ENCODE assay signal across 13 cellular contexts in genomic region chr20:15317546-15318242, GRCh38.
DNase-seq lines count a peak whose midpoint lies in the region; ATAC-seq and TF ChIP-seq lines count a peak whose summit lies in the region.
"Had no signal": no experiment of that assay in that cellular context is flagged by ENCODE, and none has a peak within 500 bp of the region (broad histone marks: within the 10 kb centered on the region; RNA-seq: fewer than 3 reads in every experiment).

No MANE protein-coding gene starts in this region.

- DNase-seq in GM10266 (ENCODE audit: extremely low spot score) (peak; percentile 7), AG08395 (ENCODE audit: low spot score) (no peak), NCI-H345 (lab: John Stamatoyannopoulos, UW) (no peak), GM03348 (ENCODE audit: low spot score) (no peak)
- DNase-seq: colonic mucosa, mucosa of descending colon, NCI-H524 treated with DMSO at 0.1 percent for 48 hours, right lobe of liver had no signal

- H3K4me3 Mint-ChIP-seq in activated T-helper 17 cell treated with anti-CD3 and anti-CD28 coated beads, Interleukin-2, amount 50 U/mL, for 72 hours: no peak overlapping the region
- H3K4me3 Mint-ChIP-seq: T-helper 2 cell treated with Interferon-gamma antibody and Interleukin-4, amounts not matched to agents 5 μg/mL and 100 μg/mL, for 36 hours had no signal

- ATAC-seq in GM19397 (IDR thresholded peaks at IDR 0.05; ENCODE audit: unreplicated experiment) (peak; percentile 80), HG02884 (IDR thresholded peaks at IDR 0.05; ENCODE audit: unreplicated experiment) (peak; percentile 78), HG03575 (IDR thresholded peaks at IDR 0.05; ENCODE audit: extremely low read depth, insufficient number of reproducible peaks, low FRiP score, unreplicated experiment) (peak; percentile 69)
- ATAC-seq in activated T-helper 17 cell treated with anti-CD3 and anti-CD28 coated beads, Interleukin-2, amount 50 U/mL, for 72 hours (replicated peaks): no peak
- ATAC-seq: mucosa of descending colon, right lobe of liver had no signal

- no peaks in the 10 kb centered on the region for H3K27me3 Mint-ChIP-seq in activated T-helper 17 cell treated with anti-CD3 and anti-CD28 coated beads, Interleukin-2, amount 50 U/mL, for 72 hours

- no peaks in the 10 kb centered on the region for H3K4me1 Mint-ChIP-seq in activated T-helper 17 cell treated with anti-CD3 and anti-CD28 coated beads, Interleukin-2, amount 50 U/mL, for 72 hours

- H3K36me3 Mint-ChIP-seq in activated T-helper 17 cell treated with anti-CD3 and anti-CD28 coated beads, Interleukin-2, amount 50 U/mL, for 72 hours (ENCODE audit: low read depth): no peaks in the 10 kb centered on the region

- H3K27ac Mint-ChIP-seq in activated T-helper 17 cell treated with anti-CD3 and anti-CD28 coated beads, Interleukin-2, amount 50 U/mL, for 72 hours: no peak overlapping the region
- H3K27ac Mint-ChIP-seq: T-helper 2 cell treated with Interferon-gamma antibody and Interleukin-4, amounts not matched to agents 5 μg/mL and 100 μg/mL, for 36 hours had no signal

- TF ChIP-seq CTCF in GM10266 (IDR thresholded peaks at IDR 0.05; ENCODE audit: control insufficient read depth, insufficient read depth, low read depth, missing control alignments): no peak

- H3K9me3 Mint-ChIP-seq in activated T-helper 17 cell treated with anti-CD3 and anti-CD28 coated beads, Interleukin-2, amount 50 U/mL, for 72 hours: peaks cover 28% of the 10 kb centered on the region
